Comparison of ENCODE assay signal across 11 cellular contexts in genomic region chr22:37740455-37741311, GRCh38. TPM values are rescaled to one million over a fixed set of nuclear protein-coding genes. Genes with fewer than 3 reads are reported as not detected.
A peak's percentile ranks its signal among the peaks of the same experiment; 100 is the strongest.
DNase-seq lines count a peak whose midpoint lies in the region; ATAC-seq and TF ChIP-seq lines count a peak whose summit lies in the region.
"Had no signal": no experiment of that assay in that cellular context is flagged by ENCODE, and none has a peak within 500 bp of the region (broad histone marks: within the 10 kb centered on the region; RNA-seq: fewer than 3 reads in every experiment).

No MANE protein-coding gene starts in this region.

- DNase-seq in HCT116 (ENCODE audit: low read depth, low spot score) (no peak), RWPE2 (ENCODE audit: low spot score) (no peak), nucleus accumbens (lab: John Stamatoyannopoulos, UW) (no peak), NCI-H2029 (lab: John Stamatoyannopoulos, UW) (no peak)
- DNase-seq in stimulated activated CD8-positive, alpha-beta memory T cell treated with anti-CD3 and anti-CD28 coated beads, Interleukin-12 subunit alpha, Interleukin-12 subunit beta, amount 100 ng/mL, for 4 hours (ENCODE audit: low read depth) = peak; percentile 28
- DNase-seq: activated CD4-positive, CD25-positive, alpha-beta regulatory T cell; activated effector memory CD4-positive, alpha-beta T cell treated with Interleukin-2 at 50 U/mL for 16 hours had no signal

- H3K27me3 ChIP-seq in HCT116 (ENCODE audit: insufficient read depth, low read length) (no peaks in the 10 kb centered on the region), RWPE2 (ENCODE audit: insufficient read depth, poor library complexity, severe bottlenecking) (no peaks in the 10 kb centered on the region), gastroesophageal sphincter (no peaks in the 10 kb centered on the region)
- H3K27me3 ChIP-seq: neural progenitor cell had no signal

- TF ChIP-seq EP300 in gastroesophageal sphincter (IDR thresholded peaks at IDR 0.05) = no peak

- CTCF ChIA-PET in HCT116 (lab: Charles Lee) = interaction anchor here (0.9 to 1.2 kb wide), 2 partner anchors 8 to 134 kb away, joined by 3 to 4 read pairs; no protein-coding TSS in a partner anchor

- no peak for TF ChIP-seq CTCF in HCT116 (IDR thresholded peaks at IDR 0.05 in 2 of 3, conservative IDR thresholded peaks at IDR 0.05 in 1 of 3; ENCODE audit: borderline replicate concordance in 1 of 3, insufficient read depth in 1 of 3, low read depth in 2 of 3, low read length in 2 of 3)
- no peak for TF ChIP-seq CTCF in RWPE2 (IDR thresholded peaks at IDR 0.05; ENCODE audit: poor library complexity, severe bottlenecking)
- no peak for TF ChIP-seq CTCF in gastroesophageal sphincter (IDR thresholded peaks at IDR 0.05)

- no peak for TF ChIP-seq RAD21 in HCT116 (IDR thresholded peaks at IDR 0.05; ENCODE audit: low read depth)

- H3K4me1 ChIP-seq in HCT116 (ENCODE audit: control insufficient read depth in 1 of 2, insufficient read depth in 2 of 2, low read length in 2 of 2) (peaks cover 46 to 65% of the 10 kb centered on the region in 2 experiments), RWPE2 (ENCODE audit: insufficient read depth, poor library complexity, severe bottlenecking) (peaks cover 18% of the 10 kb centered on the region), gastroesophageal sphincter (peaks cover 0 to 71% (median 30%) of the 10 kb centered on the region in 3 donors)

- RAD21 ChIA-PET in HCT116 (lab: Charles Lee; ENCODE audit: low non-redundant PET in 1 of 2, low total read pairs in 2 of 2, uncharacterized antibody in 2 of 2, unreplicated experiment in 2 of 2) = no interaction called here

- intact Hi-C loops in HCT116 (cut with micrococcal nuclease) = loop anchor here (5.0 kb wide), 2 partner anchors 42 to 43 kb away; partner anchors contain the start of gene TRIOBP

- POLR2A ChIA-PET in HCT116 (lab: Charles Lee) = interaction anchor here (0.6 to 2.4 kb wide), 7 partner anchors 9 to 208 kb away, joined by 3 to 11 read pairs (median 4); partner anchors contain the start of genes GCAT, LGALS1 and PDXP

- ATAC-seq in HCT116 (no peak), RWPE2 (ENCODE audit: low read depth) (no peak), gastroesophageal sphincter (no peak), HG02678 (IDR thresholded peaks at IDR 0.05; ENCODE audit: unreplicated experiment) (no peak), HG02852 (IDR thresholded peaks at IDR 0.05; ENCODE audit: unreplicated experiment) (no peak)

- TF ChIP-seq POLR2A in HCT116 (IDR thresholded peaks at IDR 0.05; ENCODE audit: borderline replicate concordance, extremely low read depth, insufficient read depth, insufficient read length) = no peak
- no peak for TF ChIP-seq POLR2A in gastroesophageal sphincter (IDR thresholded peaks at IDR 0.05)

- WGBS in gastroesophageal sphincter (ENCODE audit: low coverage in 1 of 2), 2 donors = 30 to 57% methylated on average over 2 to 19 of the region's 22 CpGs

- peaks cover 9% of the 10 kb centered on the region for H3K79me2 ChIP-seq in HCT116 (ENCODE audit: insufficient read depth, low read length)

- H3K27ac ChIP-seq in HCT116 (ENCODE audit: low read depth, low read length) = no peak overlapping the region
- H3K27ac ChIP-seq in RWPE2 (ENCODE audit: poor library complexity, severe bottlenecking) = peak overlapping the region; percentile 98
- H3K27ac ChIP-seq in gastroesophageal sphincter = peak overlapping the region in 3 of 4 donors; percentile 70 to 96 (median 92)
- H3K27ac ChIP-seq: neural progenitor cell had no signal

- H3K36me3 ChIP-seq in HCT116 (ENCODE audit: control insufficient read depth in 1 of 2, insufficient read depth in 2 of 2, low read length in 2 of 2) (no peaks in the 10 kb centered on the region; a peak in 1 of 4 replicates), RWPE2 (ENCODE audit: low read depth) (peaks cover 4% of the 10 kb centered on the region; the same call in 1 of the 2 replicates), gastroesophageal sphincter (no peaks in the 10 kb centered on the region)
- H3K36me3 ChIP-seq: neural progenitor cell had no signal

- BruUV-seq in HCT116 (replicated peaks; lab: Mats Ljungman, UMichigan) = no TSS peak

- H3K9ac ChIP-seq in HCT116 (ENCODE audit: low read length) = no peak overlapping the region
- H3K9ac ChIP-seq: neural progenitor cell had no signal

- no peak overlapping the region for H2AFZ ChIP-seq in HCT116 (ENCODE audit: low read depth, low read length, poor library complexity, severe bottlenecking)
- H2AFZ ChIP-seq: neural progenitor cell had no signal

- no peaks in the 10 kb centered on the region for H4K20me1 ChIP-seq in HCT116 (ENCODE audit: insufficient read depth)

- H3K4me2 ChIP-seq in HCT116 (ENCODE audit: low read length) = peak overlapping the region; percentile 99
- H3K4me2 ChIP-seq: neural progenitor cell had no signal

- H3K9me3 ChIP-seq in HCT116 (ENCODE audit: control insufficient read depth in 1 of 2, insufficient read depth in 1 of 2, low read depth in 1 of 2, low read length in 2 of 2) = no peaks in the 10 kb centered on the region
- H3K9me3 ChIP-seq in RWPE2 (ENCODE audit: severe bottlenecking) = no peaks in the 10 kb centered on the region
- H3K9me3 ChIP-seq in gastroesophageal sphincter = no peaks in the 10 kb centered on the region

- H3K9me2 ChIP-seq in HCT116 (ENCODE audit: insufficient read depth) = no peaks in the 10 kb centered on the region

- H3K4me3 ChIP-seq in HCT116 (replicated peaks in 1 of 2; ENCODE audit: low read depth in 1 of 2, low read length in 2 of 2) = no peak overlapping the region
- H3K4me3 ChIP-seq in RWPE2 (ENCODE audit: severe bottlenecking) = no peak overlapping the region
- no peak overlapping the region for H3K4me3 ChIP-seq in gastroesophageal sphincter
- H3K4me3 ChIP-seq: neural progenitor cell had no signal

TF ChIP-seq in HCT116, 20 proteins besides CTCF, POLR2A, EP300 and RAD21 (continues in another document):
- TF ChIP-seq FOSL1 (IDR thresholded peaks at IDR 0.05; ENCODE audit: low read depth) = no peak
- TF ChIP-seq SIN3A (IDR thresholded peaks at IDR 0.05; ENCODE audit: low read depth) = no peak
- TF ChIP-seq ZBTB33 (IDR thresholded peaks at IDR 0.05; ENCODE audit: extremely low read depth, insufficient replicate concordance, low read length) = no peak
- no peak for TF ChIP-seq REST (IDR thresholded peaks at IDR 0.05; ENCODE audit: low read depth)
- no peak for TF ChIP-seq ELF1 (IDR thresholded peaks at IDR 0.05; ENCODE audit: borderline replicate concordance, low read depth)
- no peak; the same call in 1 of the 2 replicates for TF ChIP-seq POLR2AphosphoS5 (IDR thresholded peaks at IDR 0.05; ENCODE audit: low read depth, low read length)
- no peak for TF ChIP-seq JUND (IDR thresholded peaks at IDR 0.05)
- TF ChIP-seq TCF7L2 (IDR thresholded peaks at IDR 0.05; ENCODE audit: borderline replicate concordance, extremely low read depth, insufficient read depth, insufficient read length) = no peak
- no peak for TF ChIP-seq EZH2phosphoT487 (IDR thresholded peaks at IDR 0.05; ENCODE audit: borderline replicate concordance)
- no peak for TF ChIP-seq EGR1 (IDR thresholded peaks at IDR 0.05; ENCODE audit: low read depth)
- TF ChIP-seq SP1 (IDR thresholded peaks at IDR 0.05; ENCODE audit: low read depth) = no peak
- TF ChIP-seq SRF (IDR thresholded peaks at IDR 0.05; ENCODE audit: low read depth) = no peak
- TF ChIP-seq CEBPB (IDR thresholded peaks at IDR 0.05; ENCODE audit: low read depth) = no peak
- TF ChIP-seq ZFX (IDR thresholded peaks at IDR 0.05) = no peak
- no peak for TF ChIP-seq YY1 (IDR thresholded peaks at IDR 0.05; ENCODE audit: extremely low read depth, insufficient replicate concordance, low read depth, low read length)

RNA-seq across cellular contexts. Expression of gene TRIOBP, which starts 43.8 kb away (rescaled TPM):
- total RNA-seq in HCT116 (2021; ENCODE audit: unreplicated experiment) (244 TPM), gastroesophageal sphincter (100 to 1,000 TPM; 128 to 234 (median 137) TPM)
- 229 and 253 TPM in 2 replicates for polyA plus RNA-seq in HCT116 (2012)

RNA-seq across cellular contexts. Expression of gene NOL12, which starts 54.5 kb away (rescaled TPM):
- 31.4 TPM for total RNA-seq in HCT116 (2021; ENCODE audit: unreplicated experiment)
- polyA plus RNA-seq in HCT116 (2012) = 19.2 and 28.2 TPM in 2 replicates
- total RNA-seq in gastroesophageal sphincter = 10 to 100 TPM; 16.3 to 29.1 (median 20.2) TPM
